In the genomic region with DNA sequence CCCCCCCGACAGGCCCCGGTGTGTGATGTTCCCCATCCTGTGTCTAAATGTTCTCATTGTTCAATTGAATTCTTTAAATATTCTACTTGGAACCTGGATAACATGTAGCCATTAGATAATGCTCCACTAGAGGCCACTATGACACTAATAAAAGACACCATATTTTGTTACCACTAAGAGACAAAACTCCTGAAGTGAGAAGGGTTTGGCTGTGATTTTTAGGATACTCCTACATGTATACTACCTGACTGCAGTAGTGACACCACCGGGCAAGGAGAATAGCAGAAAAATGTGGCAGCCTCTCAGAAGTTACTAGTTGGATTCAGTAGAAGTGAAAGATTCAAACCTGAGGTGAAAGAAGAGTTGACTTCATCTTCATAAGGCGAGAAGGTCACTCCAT, we compare ENCODE assay signal across 8 cellular contexts. TPM values are rescaled to one million over a fixed set of nuclear protein-coding genes. Genes with fewer than 3 reads are reported as not detected.
DNase-seq lines count a peak whose midpoint lies in the region; TF ChIP-seq lines count a peak whose summit lies in the region.

No MANE protein-coding gene starts in this region.

- no CpG with 5 or more reads among the region's 4 CpGs for WGBS in trophoblast cell (ENCODE audit: extremely low coverage, insufficient coverage, insufficient read length)

- H3K4me3 ChIP-seq in GM12875 (ENCODE audit: low read depth, low read length) (no peak overlapping the region), Loucy (ENCODE audit: low read length, poor library complexity, severe bottlenecking) (no peak overlapping the region), trophoblast cell (ENCODE audit: low read depth, low read length) (no peak overlapping the region)

- no peak overlapping the region for H2BK120ac ChIP-seq in trophoblast cell (ENCODE audit: insufficient read depth, low read length, poor library complexity)

- H2BK5ac ChIP-seq in trophoblast cell (ENCODE audit: low read depth, low read length, poor library complexity) = no peak overlapping the region

- H3K4me2 ChIP-seq in Loucy (ENCODE audit: low read depth, low read length, poor library complexity, severe bottlenecking) = no peak overlapping the region
- no peak overlapping the region for H3K4me2 ChIP-seq in trophoblast cell (ENCODE audit: low read length)

- no peak overlapping the region for H3K23ac ChIP-seq in trophoblast cell (ENCODE audit: low read length)

- H3K79me2 ChIP-seq in Loucy (ENCODE audit: insufficient read depth, low read length) (no peaks in the 10 kb centered on the region), trophoblast cell (ENCODE audit: control insufficient read depth, insufficient read depth, low read length, poor library complexity) (no peaks in the 10 kb centered on the region)

- no peak overlapping the region for H3K9ac ChIP-seq in Loucy (ENCODE audit: low read depth, low read length, poor library complexity, severe bottlenecking)
- no peak overlapping the region for H3K9ac ChIP-seq in trophoblast cell (ENCODE audit: low read length)

- H2AFZ ChIP-seq in Loucy (ENCODE audit: low read length) (no peak overlapping the region), trophoblast cell (ENCODE audit: insufficient read depth, low read length, poor library complexity) (no peak overlapping the region)

- H4K20me1 ChIP-seq in Loucy (ENCODE audit: insufficient read depth, low read length, poor library complexity, severe bottlenecking) = no peaks in the 10 kb centered on the region

- H3K27ac ChIP-seq in trophoblast cell (ENCODE audit: low read depth, low read length) = no peak overlapping the region

- no peak overlapping the region for H2BK12ac ChIP-seq in trophoblast cell (ENCODE audit: low read length)

- H3K27me3 ChIP-seq in Loucy (ENCODE audit: insufficient read depth, low read length, poor library complexity, severe bottlenecking) = no peaks in the 10 kb centered on the region
- no peaks in the 10 kb centered on the region for H3K27me3 ChIP-seq in trophoblast cell (ENCODE audit: insufficient read depth, low read length)

- no peak overlapping the region for H4K12ac ChIP-seq in trophoblast cell (ENCODE audit: low read depth, low read length)

- H3K9me2 ChIP-seq in Loucy (replicated peaks; ENCODE audit: low read depth, low read length) = no peaks in the 10 kb centered on the region

- H4K8ac ChIP-seq in trophoblast cell (ENCODE audit: low read depth, low read length) = peak overlapping the region; percentile 34

- H3K4ac ChIP-seq in trophoblast cell (ENCODE audit: low read depth, low read length) = no peak overlapping the region

- no peak overlapping the region for H2AK5ac ChIP-seq in trophoblast cell (ENCODE audit: low read length)

- no peaks in the 10 kb centered on the region for H3K79me1 ChIP-seq in trophoblast cell (ENCODE audit: low read length)

- H3K18ac ChIP-seq in trophoblast cell (ENCODE audit: low read length) = no peak overlapping the region

- no peak overlapping the region for H3K14ac ChIP-seq in trophoblast cell (ENCODE audit: low read length)

- TF ChIP-seq CTCF in GM12875 (IDR thresholded peaks at IDR 0.05; ENCODE audit: borderline replicate concordance, insufficient read depth, low read depth, low read length) (peak; percentile 21; the same call in 1 of the 2 replicates), Loucy (conservative IDR thresholded peaks at IDR 0.05; ENCODE audit: low read length) (peak; percentile 72)

- peak; percentile 54 for DNase-seq in AG08395 (ENCODE audit: low spot score)
- peak; percentile 11 for DNase-seq in SK-N-DZ (ENCODE audit: low spot score)
- DNase-seq in fibroblast of the conjunctiva (ENCODE audit: low read depth) = peak; percentile 12
- DNase-seq in trophoblast cell = peak in 1 of 2 donors; percentile 67
- no peak for DNase-seq in stimulated activated CD4-positive, alpha-beta T cell treated with anti-CD3 and anti-CD28 coated beads, Interleukin-1b, Interleukin-23, amount 100 ng/mL, for 48 hours
- DNase-seq in T-helper 9 cell = no peak

- H3K9me3 ChIP-seq in Loucy (ENCODE audit: insufficient read depth, low read depth, low read length) = no peaks in the 10 kb centered on the region
- H3K9me3 ChIP-seq in trophoblast cell (ENCODE audit: insufficient read depth, low read depth, low read length) = no peaks in the 10 kb centered on the region

- H3F3A ChIP-seq in Loucy (ENCODE audit: low read depth) = no peaks in the 10 kb centered on the region

- no peak overlapping the region for H4K91ac ChIP-seq in trophoblast cell (ENCODE audit: low read depth, low read length)

- H3K4me1 ChIP-seq in Loucy (ENCODE audit: insufficient read depth, low read length, poor library complexity, severe bottlenecking) (no peaks in the 10 kb centered on the region), trophoblast cell (ENCODE audit: control insufficient read depth in 1 of 2, insufficient read depth in 2 of 2, low read length in 2 of 2) (no peaks in the 10 kb centered on the region)

- H3K36me3 ChIP-seq in Loucy (ENCODE audit: insufficient read depth, low read length) (no peaks in the 10 kb centered on the region), trophoblast cell (ENCODE audit: control insufficient read depth in 1 of 2, insufficient read depth in 2 of 2, low read length in 2 of 2) (no peaks in the 10 kb centered on the region)

RNA-seq across cellular contexts. Expression of a gene that starts 36.0 kb away (rescaled TPM):
- polyA plus RNA-seq in SK-N-DZ (2014; cell fraction: cytosol; rRNA removed) = not detected in 2 replicates
- polyA plus RNA-seq in SK-N-DZ (2014; cell fraction: nucleus; rRNA removed) = not detected in 2 replicates
- polyA plus RNA-seq in trophoblast cell (2013) = 0.53 and 0.57 TPM in 2 replicates

Comparison
In these comparisons a context has a peak if more than half of its experiments do, and no peak if none do; other contexts are left out.
1. DNase-seq: peak in AG08395 (single experiment), SK-N-DZ (single experiment) and fibroblast of the conjunctiva (single experiment); none in stimulated activated CD4-positive, alpha-beta T cell treated with anti-CD3 and anti-CD28 coated beads, Interleukin-1b, Interleukin-23, amount 100 ng/mL, for 48 hours (single experiment) and T-helper 9 cell (single experiment).